ENCODE assay signal across 8 cellular contexts in genomic region chr1:182029379-182030331, GRCh38. TPM values are rescaled to one million over a fixed set of nuclear protein-coding genes. Genes with fewer than 3 reads are reported as not detected.
DNase-seq lines count a peak whose midpoint lies in the region; ATAC-seq, FAIRE-seq and TF ChIP-seq lines count a peak whose summit lies in the region.

No MANE protein-coding gene starts in this region.

- H3K4me3 ChIP-seq in HepG2 (replicated peaks in 1 of 3; ENCODE audit: insufficient read depth in 1 of 3, low read depth in 2 of 3, low read length in 3 of 3) = peak overlapping the region; percentile 59 to 74 (median 69)

- H3K4me1 ChIP-seq in HepG2 (ENCODE audit: insufficient read depth, low read length) = peaks cover 12% of the 10 kb centered on the region; the same call in 1 of the 2 replicates

- H3K27me3 ChIP-seq in HepG2 (ENCODE audit: control insufficient read depth in 1 of 2, insufficient read depth in 2 of 2, low read length in 2 of 2) = 0 out of 5 replicates have a peak, but pooled peaks cover 0 to 3% of the 10 kb centered on the region in 2 experiments

- in situ Hi-C loops in HepG2 (cut with HindIII; ENCODE audit: extremely low pct_ligation_motif_present, low pct_unique_long_range_greater_than_20kb) = no loop called here

- TF ChIP-seq POLR2A in HepG2 (IDR thresholded peaks at IDR 0.05; ENCODE audit: insufficient read depth in 1 of 2, low read depth in 2 of 2, low read length in 2 of 2) = peak; percentile 46 to 83; a peak in 3 of 4 replicates

- TF ChIP-seq RAD21 in HepG2 (CRISPR knock-in tag; IDR thresholded peaks at IDR 0.05) = 0 out of 2 replicates have a peak, but pooled peaks have one; percentile 35

- peak; percentile 69 for TF ChIP-seq CTCF in HepG2 (CRISPR knock-in tag; IDR thresholded peaks at IDR 0.05)

- H3K9me3 ChIP-seq in HepG2 (ENCODE audit: low read length) = no peaks in the 10 kb centered on the region

- peak; percentile 66 to 98 (median 92) for DNase-seq in C1 segment of cervical spinal cord (lab: John Stamatoyannopoulos, UW)
- DNase-seq in NCI-H526 treated with DMSO at 0.1 percent for 48 hours (lab: John Stamatoyannopoulos, UW) = peak; percentile 99
- DNase-seq in activated CD4-positive, alpha-beta T cell treated with anti-CD3 and anti-CD28 coated beads, Interleukin-2, amount 50 U/mL, for 1 hour = peak; percentile 98
- DNase-seq in dermis blood vessel endothelial cell = peak; percentile 90
- DNase-seq in HepG2 (ENCODE audit: low spot score) = peak; percentile 90
- DNase-seq in stimulated activated CD4-positive, alpha-beta T cell treated with anti-CD3 and anti-CD28 coated beads, Interleukin-2, amount 100 ng/mL, for 48 hours = peak; percentile 95 to 97

- no peaks in the 10 kb centered on the region for H4K20me1 ChIP-seq in HepG2 (ENCODE audit: insufficient read depth, low read length)

- POLR2A ChIA-PET in HepG2 (lab: Yijun Ruan, JAX) = interaction anchor here (0.5 to 1.0 kb wide), 4 partner anchors 8 to 362 kb away, joined by 3 to 5 read pairs (median 4); partner anchors contain the start of gene GLUL

- peak overlapping the region; percentile 95 for H2AFZ ChIP-seq in HepG2 (ENCODE audit: low read length)

- 3% methylated on average over 27 of the region's 68 CpGs for WGBS in HepG2 (ENCODE audit: low lambda C conversion rate)

- intact Hi-C loops in HepG2 (cut with micrococcal nuclease; ENCODE audit: unreplicated experiment) = no loop called here

- CTCF ChIA-PET in HepG2 (lab: Yijun Ruan, JAX; ENCODE audit: low intra/inter-chr PET ratio, low total read pairs) = no interaction called here

- ATAC-seq in GM19328 (IDR thresholded peaks at IDR 0.05; ENCODE audit: unreplicated experiment) (peak; percentile 96), HG03520 (IDR thresholded peaks at IDR 0.05; ENCODE audit: unreplicated experiment) (peak; percentile 91), HepG2 (peak; percentile 96)

- H3K79me2 ChIP-seq in HepG2 (ENCODE audit: insufficient read depth, low read length) = no peaks in the 10 kb centered on the region

- peak overlapping the region; percentile 89 for H3K4me2 ChIP-seq in HepG2 (ENCODE audit: low read depth, low read length)

- TF ChIP-seq EP300 in HepG2 (IDR thresholded peaks at IDR 0.05; ENCODE audit: low read depth in 2 of 2, low read length in 2 of 2) (no peak), HepG2 (CRISPR knock-in tag; IDR thresholded peaks at IDR 0.05; ENCODE audit: borderline replicate concordance) (no peak)

- H3K9ac ChIP-seq in HepG2 (ENCODE audit: insufficient read depth, low read depth, low read length) = peak overlapping the region; percentile 66

- FAIRE-seq in HepG2 (lab: Jason Lieb, UNC) = peak; percentile 44

- no peaks in the 10 kb centered on the region for H3K36me3 ChIP-seq in HepG2 (replicated peaks in 1 of 2; ENCODE audit: control insufficient read depth in 1 of 2, insufficient read depth in 2 of 2, low read length in 2 of 2)

- H3K27ac ChIP-seq in HepG2 (ENCODE audit: extremely low read length, insufficient read depth, low read length) = peak overlapping the region; percentile 34

- no TSS peak for BruUV-seq in HepG2 (replicated peaks; lab: Mats Ljungman, UMichigan)

TF ChIP-seq in HepG2, 621 proteins besides CTCF, POLR2A, EP300 and RAD21 (continues in another document):
- no peak for TF ChIP-seq NR3C1 (CRISPR knock-in tag; IDR thresholded peaks at IDR 0.05)
- TF ChIP-seq USF2 (IDR thresholded peaks at IDR 0.05; ENCODE audit: low read depth, low read length) = no peak
- no peak for TF ChIP-seq USF2 (CRISPR knock-in tag; IDR thresholded peaks at IDR 0.05; ENCODE audit: borderline replicate concordance)
- no peak for TF ChIP-seq WIZ (CRISPR knock-in tag; IDR thresholded peaks at IDR 0.05)
- TF ChIP-seq KDM5A (IDR thresholded peaks at IDR 0.05; ENCODE audit: borderline replicate concordance, low read length) = no peak
- TF ChIP-seq RXRB (CRISPR knock-in tag; IDR thresholded peaks at IDR 0.05; ENCODE audit: borderline replicate concordance) = no peak
- TF ChIP-seq KDM2A (CRISPR knock-in tag; IDR thresholded peaks at IDR 0.05; ENCODE audit: borderline replicate concordance, low read depth) = no peak; the same call in none of the 2 replicates
- TF ChIP-seq SATB2 (CRISPR knock-in tag; IDR thresholded peaks at IDR 0.05) = no peak
- no peak for TF ChIP-seq ZFP41 (CRISPR knock-in tag; IDR thresholded peaks at IDR 0.05; ENCODE audit: borderline replicate concordance)
- TF ChIP-seq KMT2A (CRISPR knock-in tag; IDR thresholded peaks at IDR 0.05) = no peak
- no peak; the same call in 1 of the 2 replicates for TF ChIP-seq DR1 (CRISPR knock-in tag; IDR thresholded peaks at IDR 0.05)
- no peak for TF ChIP-seq FOXC1 (CRISPR knock-in tag; IDR thresholded peaks at IDR 0.05; ENCODE audit: borderline replicate concordance)
- TF ChIP-seq HOMEZ (CRISPR knock-in tag; IDR thresholded peaks at IDR 0.05; ENCODE audit: low read depth) = no peak
- TF ChIP-seq PRDM4 (CRISPR knock-in tag; IDR thresholded peaks at IDR 0.05; ENCODE audit: borderline replicate concordance) = no peak
- TF ChIP-seq ZNF121 (CRISPR knock-in tag; IDR thresholded peaks at IDR 0.05) = no peak

RNA-seq across cellular contexts. Expression of gene ZNF648, which starts 31.9 kb away (rescaled TPM):
- total RNA-seq in dermis blood vessel endothelial cell (not detected in 2 replicates), HepG2 (2016; rRNA removed; fragmentation: Illumina TruSeq; extraction: Trizol) (0.13 and 0.14 TPM in 2 replicates)
- total RNA-seq in HepG2 (2016; cell fraction: cytosol; rRNA removed; fragmentation: Illumina TruSeq; extraction: Trizol; ENCODE audit: low read depth) = not detected in 2 replicates
- 0.13 and 0.19 TPM in 2 replicates for total RNA-seq in HepG2 (2016; cell fraction: insoluble cytoplasmic fraction; rRNA removed; fragmentation: Illumina TruSeq; extraction: Trizol)
- total RNA-seq in HepG2 (2016; cell fraction: membrane; rRNA removed; fragmentation: Illumina TruSeq; extraction: Trizol) = 0.03 TPM in 1 of 2 replicates, not detected in the other
- total RNA-seq in HepG2 (2016; cell fraction: nucleus; rRNA removed; fragmentation: Illumina TruSeq; extraction: Trizol) = 0.34 and 0.41 TPM in 2 replicates
- polyA plus RNA-seq in HepG2 (2011; rRNA removed) = 0.37 and 0.43 TPM in 2 replicates
- 0.17 and 0.25 TPM in 2 replicates for polyA plus RNA-seq in HepG2 (2011; cell fraction: cytosol; rRNA removed)
- 1.4 and 1.7 TPM in 2 replicates for polyA plus RNA-seq in HepG2 (2011; cell fraction: nucleus; rRNA removed)
- polyA plus RNA-seq in HepG2 (2012) = 0.37 and 0.47 TPM in 2 replicates
- polyA plus RNA-seq in HepG2 (2016; cell fraction: cytosol; fragmentation: Illumina TruSeq; extraction: Trizol; ENCODE audit: low read depth) = not detected in 2 replicates
- 0.05 TPM in 1 of 2 replicates, not detected in the other for polyA plus RNA-seq in HepG2 (2016; cell fraction: insoluble cytoplasmic fraction; fragmentation: Illumina TruSeq; extraction: Trizol; ENCODE audit: low read depth)
- polyA plus RNA-seq in HepG2 (2016; cell fraction: membrane; fragmentation: Illumina TruSeq; extraction: Trizol; ENCODE audit: low read depth) = not detected in 2 replicates
- 0.32 and 0.33 TPM in 2 replicates for polyA plus RNA-seq in HepG2 (2016; cell fraction: nucleus; fragmentation: Illumina TruSeq; extraction: Trizol; ENCODE audit: insufficient read depth, low read depth)
- polyA minus RNA-seq in HepG2 (2011; rRNA and poly(A)+ RNA removed; ENCODE audit: low replicate concordance) = 2.6 TPM in 1 of 2 replicates, not detected in the other
- polyA minus RNA-seq in HepG2 (2011; cell fraction: cytosol; rRNA and poly(A)+ RNA removed) = 0.35 and 0.69 TPM in 2 replicates
- 1.9 and 2.0 TPM in 2 replicates for polyA minus RNA-seq in HepG2 (2011; cell fraction: nucleus; rRNA and poly(A)+ RNA removed)

Comparison
In these comparisons a context has a peak if more than half of its experiments do, and no peak if none do; other contexts are left out.
1. Peak in every context shown above with its lines: DNase-seq, ATAC-seq, H3K4me3 ChIP-seq and H3K27ac ChIP-seq.